Comparison of ENCODE assay signal across 8 cellular contexts in the genomic region with DNA sequence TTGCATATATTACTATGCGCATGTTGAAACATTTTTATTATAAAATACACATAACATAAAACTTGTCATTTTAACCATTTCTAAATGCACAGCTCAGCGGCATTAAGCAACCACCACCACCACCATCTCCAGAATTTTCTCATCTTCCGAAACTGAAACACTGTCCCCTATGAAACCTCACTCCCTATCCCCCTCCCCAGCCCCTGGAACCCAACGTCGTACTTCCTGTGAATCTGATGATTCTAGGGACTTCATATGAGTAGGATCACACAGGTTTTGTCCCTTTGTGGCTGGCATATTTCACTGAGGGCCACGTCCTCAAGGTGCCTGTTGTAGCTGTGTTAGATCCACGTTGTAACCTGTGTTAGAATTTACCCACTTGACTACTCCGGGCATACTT. TPM values are rescaled to one million over a fixed set of nuclear protein-coding genes. Genes with fewer than 3 reads are reported as not detected.
A peak's percentile ranks its signal among the peaks of the same experiment; 100 is the strongest.
DNase-seq lines count a peak whose midpoint lies in the region; TF ChIP-seq lines count a peak whose summit lies in the region.

No MANE protein-coding gene starts in this region.

- H3K4me2 ChIP-seq in neural progenitor cell, result peak overlapping the region; percentile 95

- CTCF ChIA-PET in CD4-positive, alpha-beta memory T cell (lab: Charles Lee; ENCODE audit: partially characterized antibody), result interaction anchor here (0.8 kb wide), 1 partner anchor 9 kb away, joined by 3 read pairs; no protein-coding TSS in a partner anchor

- no peak for TF ChIP-seq CTCF in coronary artery (IDR thresholded peaks at IDR 0.05)
- no peak for TF ChIP-seq CTCF in neural progenitor cell (IDR thresholded peaks at IDR 0.05)

- no peaks in the 10 kb centered on the region for H3K36me3 ChIP-seq in CD4-positive, alpha-beta memory T cell (ENCODE audit: insufficient read depth, low read length)
- H3K36me3 ChIP-seq in MG63 (peaks cover 3% of the 10 kb centered on the region), neural progenitor cell (no peaks in the 10 kb centered on the region)

- H3K4me1 ChIP-seq in CD4-positive, alpha-beta memory T cell (ENCODE audit: insufficient read depth, low read length), result peaks cover 21% of the 10 kb centered on the region
- peaks cover 10% of the 10 kb centered on the region for H3K4me1 ChIP-seq in neural progenitor cell

- peaks cover 25% of the 10 kb centered on the region for H4K20me1 ChIP-seq in neural progenitor cell (ENCODE audit: low read depth)

- intact Hi-C loops in CD4-positive, alpha-beta memory T cell (cut with micrococcal nuclease), result loop anchor here (1.0 kb wide), 3 partner anchors 19 to 117 kb away; a partner anchor contains a TSS
- intact Hi-C loops in posterior vena cava (cut with DNase I), result no loop called here

- POLR2A ChIA-PET in CD4-positive, alpha-beta memory T cell (lab: Charles Lee; ENCODE audit: partially characterized antibody), result no interaction called here

- no peaks in the 10 kb centered on the region for H3K9me3 Mint-ChIP-seq in CD4-positive, alpha-beta memory T cell
- H3K9me3 Mint-ChIP-seq in neural progenitor cell, result no peaks in the 10 kb centered on the region

- H3K4me1 Mint-ChIP-seq in CD4-positive, alpha-beta memory T cell, result peaks cover 13 to 27% (median 19%) of the 10 kb centered on the region in 4 donors
- H3K4me1 Mint-ChIP-seq in neural progenitor cell, result peaks cover 14% of the 10 kb centered on the region

- no peaks in the 10 kb centered on the region for H3F3A ChIP-seq in neural progenitor cell (ENCODE audit: low read depth)

- peak overlapping the region; percentile 99 for H2AFZ ChIP-seq in neural progenitor cell (replicated peaks)

- peaks cover 39% of the 10 kb centered on the region for H3K79me2 ChIP-seq in neural progenitor cell (ENCODE audit: low read depth)

- no peaks in the 10 kb centered on the region for H3K27me3 Mint-ChIP-seq in CD4-positive, alpha-beta memory T cell
- H3K27me3 Mint-ChIP-seq in neural progenitor cell (ENCODE audit: insufficient read depth, low read depth), result peaks cover 6% of the 10 kb centered on the region

- DNase-seq in CD4-positive, alpha-beta memory T cell, result no peak
- no peak for DNase-seq in MG63
- no peak for DNase-seq in coronary artery (ENCODE audit: low spot score)
- DNase-seq in neural progenitor cell (ENCODE audit: low spot score), result peak; percentile 19
- no peak for DNase-seq in globus pallidus (ENCODE audit: low spot score)
- DNase-seq in anterior cingulate cortex (lab: John Stamatoyannopoulos, UW), result no peak
- no peak for DNase-seq in HT-29 (ENCODE audit: low spot score)
- no peak for DNase-seq in posterior vena cava (ENCODE audit: low spot score)

- peak overlapping the region; percentile 74 for H3K27ac ChIP-seq in CD4-positive, alpha-beta memory T cell (ENCODE audit: low read depth, low read length)
- H3K27ac ChIP-seq in coronary artery (no peak overlapping the region), neural progenitor cell (no peak overlapping the region)

- peaks cover 0 to 5% of the 10 kb centered on the region in 2 donors for H3K36me3 Mint-ChIP-seq in CD4-positive, alpha-beta memory T cell
- peaks cover 2% of the 10 kb centered on the region for H3K36me3 Mint-ChIP-seq in neural progenitor cell

- no peak overlapping the region for H3K4me3 ChIP-seq in CD4-positive, alpha-beta memory T cell (ENCODE audit: low read length in 2 of 2)
- peak overlapping the region; percentile 58 for H3K4me3 ChIP-seq in MG63
- H3K4me3 ChIP-seq in coronary artery, result peak overlapping the region; percentile 85
- peak overlapping the region; percentile 99 for H3K4me3 ChIP-seq in neural progenitor cell

- H3K27me3 ChIP-seq in CD4-positive, alpha-beta memory T cell (ENCODE audit: insufficient read depth, low read length), result no peaks in the 10 kb centered on the region
- no peaks in the 10 kb centered on the region for H3K27me3 ChIP-seq in MG63
- no peaks in the 10 kb centered on the region for H3K27me3 ChIP-seq in neural progenitor cell

- H3K4me3 Mint-ChIP-seq in CD4-positive, alpha-beta memory T cell, result peak overlapping the region in 7 of 8 donors; percentile 53 to 88 (median 59)
- peak overlapping the region; percentile 83 for H3K4me3 Mint-ChIP-seq in neural progenitor cell

- H3K27ac Mint-ChIP-seq in CD4-positive, alpha-beta memory T cell, result peak overlapping the region in 1 of 7 donors; percentile 60
- H3K27ac Mint-ChIP-seq in neural progenitor cell, result peak overlapping the region; percentile 29

- no peaks in the 10 kb centered on the region for H3K9me3 ChIP-seq in CD4-positive, alpha-beta memory T cell (ENCODE audit: control insufficient read depth in 1 of 2, low read length in 2 of 2)
- H3K9me3 ChIP-seq in MG63, result no peaks in the 10 kb centered on the region
- no peaks in the 10 kb centered on the region for H3K9me3 ChIP-seq in neural progenitor cell (ENCODE audit: low read depth)

- no peak overlapping the region for H3K9ac ChIP-seq in neural progenitor cell

RNA-seq across cellular contexts. Expression of a gene that starts 0.7 kb away (rescaled TPM):
- total RNA-seq in CD4-positive, alpha-beta memory T cell, result 100 to 1,000 TPM; 125 to 126 TPM
- polyA plus RNA-seq in CD4-positive, alpha-beta memory T cell, result 100 to 1,000 TPM in 1 of 2 donors, 10 to 100 TPM in 1; 44.0 to 101 TPM
- total RNA-seq in MG63 (2014; rRNA removed; shearing (Covaris generic); ENCODE audit: low replicate concordance), result 115 and 216 TPM in 2 replicates
- total RNA-seq in neural progenitor cell (ENCODE audit: low replicate concordance) (69.7 and 176 TPM in 2 replicates), posterior vena cava (10 to 100 TPM; 82.8 to 88.4 TPM)
- total RNA-seq in HT-29 (2014; rRNA removed; shearing (Covaris generic)), result 212 and 232 TPM in 2 replicates

RNA-seq across cellular contexts. Expression of a gene that starts 28.8 kb away (rescaled TPM):
- not detected for total RNA-seq in CD4-positive, alpha-beta memory T cell
- not detected for polyA plus RNA-seq in CD4-positive, alpha-beta memory T cell
- not detected in 2 replicates for total RNA-seq in MG63 (2014; rRNA removed; shearing (Covaris generic); ENCODE audit: low replicate concordance)
- total RNA-seq in neural progenitor cell (ENCODE audit: low replicate concordance), result 0.06 TPM in 1 of 2 replicates, not detected in the other
- total RNA-seq in HT-29 (2014; rRNA removed; shearing (Covaris generic)), result not detected in 2 replicates
- total RNA-seq in posterior vena cava, result not detected

RNA-seq across cellular contexts. Expression of a gene that starts 57.7 kb away (rescaled TPM):
- 10 to 100 TPM; 26.8 to 27.0 TPM for total RNA-seq in CD4-positive, alpha-beta memory T cell
- polyA plus RNA-seq in CD4-positive, alpha-beta memory T cell, result 1 to 10 TPM in 1 of 2 donors, under 1 TPM in 1; 0.19 to 5.0 TPM
- 2.3 and 7.7 TPM in 2 replicates for total RNA-seq in MG63 (2014; rRNA removed; shearing (Covaris generic); ENCODE audit: low replicate concordance)
- total RNA-seq in neural progenitor cell (ENCODE audit: low replicate concordance) (20.1 and 27.6 TPM in 2 replicates), posterior vena cava (10 to 100 TPM; 16.4 to 18.4 TPM)
- 24.2 and 27.4 TPM in 2 replicates for total RNA-seq in HT-29 (2014; rRNA removed; shearing (Covaris generic))

RNA-seq across cellular contexts. Expression of a gene that starts 57.9 kb away (rescaled TPM):
- total RNA-seq in CD4-positive, alpha-beta memory T cell, result 1 to 10 TPM; 1.9 to 2.9 TPM
- polyA plus RNA-seq in CD4-positive, alpha-beta memory T cell, result under 1 TPM in 1 of 2 donors, not detected in 1; 0.20 TPM
- 0.13 TPM in 1 of 2 replicates, not detected in the other for total RNA-seq in MG63 (2014; rRNA removed; shearing (Covaris generic); ENCODE audit: low replicate concordance)
- total RNA-seq in neural progenitor cell (ENCODE audit: low replicate concordance), result 0.15 and 2.3 TPM in 2 replicates
- 0.20 and 0.89 TPM in 2 replicates for total RNA-seq in HT-29 (2014; rRNA removed; shearing (Covaris generic))
- total RNA-seq in posterior vena cava, result under 1 TPM; 0.69 to 1.00 TPM

RNA-seq across cellular contexts. Expression of a gene that starts 57.9 kb away (rescaled TPM):
- total RNA-seq in CD4-positive, alpha-beta memory T cell, result 10 to 100 TPM; 57.0 to 57.7 TPM
- polyA plus RNA-seq in CD4-positive, alpha-beta memory T cell, result 10 to 100 TPM in 1 of 2 donors, 1 to 10 TPM in 1; 9.6 to 48.2 TPM
- total RNA-seq in MG63 (2014; rRNA removed; shearing (Covaris generic); ENCODE audit: low replicate concordance), result 7.8 and 8.7 TPM in 2 replicates
- total RNA-seq in neural progenitor cell (ENCODE audit: low replicate concordance) (4.0 and 10.0 TPM in 2 replicates), posterior vena cava (10 to 100 TPM; 41.8 to 50.6 TPM)
- 67.4 and 72.7 TPM in 2 replicates for total RNA-seq in HT-29 (2014; rRNA removed; shearing (Covaris generic))

Comparison
In these comparisons a context has a peak if more than half of its experiments do, and no peak if none do; other contexts are left out.
1. H3K4me3 ChIP-seq: peak in MG63 (single experiment), coronary artery (single experiment) and neural progenitor cell (single experiment); none in CD4-positive, alpha-beta memory T cell (0 of 2).